14 cellular contexts compared by ENCODE assay signal in genomic region chr14:89399157-89399556, GRCh38. TPM values are rescaled to one million over a fixed set of nuclear protein-coding genes. Genes with fewer than 3 reads are reported as not detected.
DNase-seq lines count a peak whose midpoint lies in the region; ATAC-seq and TF ChIP-seq lines count a peak whose summit lies in the region.
"Had no signal": no experiment of that assay in that cellular context is flagged by ENCODE, and none has a peak within 500 bp of the region (broad histone marks: within the 10 kb centered on the region; RNA-seq: fewer than 3 reads in every experiment).

No MANE protein-coding gene starts in this region.

- peaks cover 55% of the 10 kb centered on the region for H3K4me1 Mint-ChIP-seq in neural crest cell

- H4K20me1 ChIP-seq in SK-N-SH (ENCODE audit: insufficient read depth): 0 out of 2 replicates have a peak, but pooled peaks cover 5% of the 10 kb centered on the region

- H3K9me3 ChIP-seq in SK-N-SH (no peaks in the 10 kb centered on the region), heart left ventricle (no peaks in the 10 kb centered on the region), esophagus squamous epithelium (no peaks in the 10 kb centered on the region)
- H3K9me3 ChIP-seq: gastrocnemius medialis had no signal

- ATAC-seq in heart left ventricle: peak; percentile 35 to 56 (median 44)
- ATAC-seq in activated CD4-positive, CD25-positive, alpha-beta regulatory T cell treated with anti-CD3 and anti-CD28 coated beads, Interleukin-2, amount 50 U/mL, for 24 hours: no peak

- H3K27ac ChIP-seq in ACC112 (ENCODE audit: low read depth, low read length) (peak overlapping the region; percentile 12; the same call in 1 of the 2 replicates), SK-N-SH (ENCODE audit: low read depth in 2 of 2, low read length in 1 of 2) (peak overlapping the region; percentile 50 to 77), heart left ventricle (peak overlapping the region in 4 of 12 donors; percentile 4 to 53 (median 10)), esophagus squamous epithelium (peak overlapping the region in 2 of 4 donors; percentile 3 to 11)

- peaks cover 45% of the 10 kb centered on the region for H3K79me2 ChIP-seq in ACC112 (ENCODE audit: control insufficient read depth, insufficient read depth, low read length, unreplicated experiment)
- H3K79me2 ChIP-seq in SK-N-SH (ENCODE audit: insufficient read depth): peaks cover 18% of the 10 kb centered on the region; the same call in 1 of the 2 replicates

- POLR2A ChIA-PET in SK-N-SH (lab: Yijun Ruan, JAX): no interaction called here

- H3F3A ChIP-seq in SK-N-SH (replicated peaks; ENCODE audit: insufficient read depth): no peaks in the 10 kb centered on the region

- no peak for TF ChIP-seq RAD21 in SK-N-SH (IDR thresholded peaks at IDR 0.05; ENCODE audit: low read length)

- CTCF ChIA-PET in SK-N-SH (lab: Yijun Ruan, JAX): no interaction called here

- no peaks in the 10 kb centered on the region for H3K27me3 Mint-ChIP-seq in neural crest cell (ENCODE audit: low read depth)

- peak overlapping the region; percentile 43; the same call in 1 of the 2 replicates for H3K4me2 ChIP-seq in SK-N-SH

- peak overlapping the region; percentile 43; the same call in 1 of the 2 replicates for H3K9ac ChIP-seq in SK-N-SH

- H3K4me1 ChIP-seq in ACC112 (ENCODE audit: control insufficient read depth, insufficient read depth, low read length, unreplicated experiment) (peaks cover 4% of the 10 kb centered on the region), SK-N-SH (ENCODE audit: control insufficient read depth in 1 of 2, insufficient read depth in 2 of 2, low read depth in 1 of 2, low read length in 1 of 2) (peaks cover 5 to 17% of the 10 kb centered on the region in 2 experiments; a peak in 3 of 4 replicates), heart left ventricle (peaks cover 3 to 58% (median 34%) of the 10 kb centered on the region in 12 donors), esophagus squamous epithelium (peaks cover 2 to 76% (median 4%) of the 10 kb centered on the region in 3 donors)

- 69% methylated on average over 4 of the region's 7 CpGs for WGBS in SK-N-SH (ENCODE audit: low lambda C conversion rate)
- WGBS in heart left ventricle, 4 donors: 45 to 58% (median 57%) methylated on average over 7 of the region's 7 CpGs
- 60 to 77% methylated on average over 5 to 6 of the region's 7 CpGs for whole genome bisulfite sequencing in esophagus squamous epithelium, 2 donors

- intact Hi-C loops in heart left ventricle (cut with DNase I): loop anchor here in 1 of 10 donors (10.0 kb wide), 1 partner anchor 104 kb away; no protein-coding TSS in a partner anchor
- intact Hi-C loops in esophagus squamous epithelium (cut with DNase I): no loop called here

- H3K4me3 Mint-ChIP-seq in neural crest cell: no peak overlapping the region
- H3K4me3 Mint-ChIP-seq: T-helper 2 cell treated with Interferon-gamma antibody and Interleukin-4, amounts not matched to agents 5 μg/mL and 100 μg/mL, for 36 hours had no signal

- H3K27me3 ChIP-seq in ACC112 (ENCODE audit: insufficient read depth, low read length) (no peaks in the 10 kb centered on the region), SK-N-SH (ENCODE audit: insufficient read depth) (no peaks in the 10 kb centered on the region), heart left ventricle (no peaks in the 10 kb centered on the region), esophagus squamous epithelium (no peaks in the 10 kb centered on the region)
- H3K27me3 ChIP-seq: gastrocnemius medialis had no signal

- H2AFZ ChIP-seq in ACC112 (ENCODE audit: low read length, unreplicated experiment) (no peak overlapping the region), SK-N-SH (ENCODE audit: low read depth) (no peak overlapping the region)

- no peak for DNase-seq in SK-N-SH
- no peak for DNase-seq in heart left ventricle
- DNase-seq in neural crest cell (ENCODE audit: low read depth, low spot score): no peak
- DNase-seq in NCI-H2107 (lab: John Stamatoyannopoulos, UW): no peak
- no peak for DNase-seq in esophagus squamous epithelium (lab: John Stamatoyannopoulos, UW)
- DNase-seq in stimulated activated CD4-positive, alpha-beta T cell treated with anti-CD3 and anti-CD28 coated beads, Interleukin-15, amount 100 ng/mL, for 24 hours: no peak
- DNase-seq: activated CD4-positive, alpha-beta T cell treated with anti-CD3 and anti-CD28 coated beads, Interleukin-2, amount 50 U/mL, for 4 hours; effector memory CD4-positive, alpha-beta T cell; gastrocnemius medialis; NCI-H774; stimulated activated CD4-positive, alpha-beta T cell treated with anti-CD3 and anti-CD28 coated beads, Interleukin-4, amount 100 ng/mL, for 1 hour had no signal

- H3K4me3 ChIP-seq in ACC112 (ENCODE audit: low read depth, low read length): no peak overlapping the region
- no peak overlapping the region for H3K4me3 ChIP-seq in SK-N-SH (ENCODE audit: low read depth in 2 of 2, low read length in 1 of 2)
- peak overlapping the region in 6 of 12 donors; percentile 10 to 42 (median 14) for H3K4me3 ChIP-seq in heart left ventricle
- peak overlapping the region in 1 of 4 donors; percentile 12 for H3K4me3 ChIP-seq in esophagus squamous epithelium

- H3K27ac Mint-ChIP-seq in neural crest cell (ENCODE audit: unreplicated experiment): peak overlapping the region; percentile 30
- H3K27ac Mint-ChIP-seq: T-helper 2 cell treated with Interferon-gamma antibody and Interleukin-4, amounts not matched to agents 5 μg/mL and 100 μg/mL, for 36 hours had no signal

- no peak for TF ChIP-seq CTCF in SK-N-SH (IDR thresholded peaks at IDR 0.05)
- TF ChIP-seq CTCF in heart left ventricle (IDR thresholded peaks at IDR 0.05): no peak
- TF ChIP-seq CTCF in neural crest cell (conservative IDR thresholded peaks at IDR 0.05): no peak
- TF ChIP-seq CTCF in esophagus squamous epithelium (IDR thresholded peaks at IDR 0.05): no peak

- H3K36me3 Mint-ChIP-seq in neural crest cell (ENCODE audit: low read depth): peaks cover 7% of the 10 kb centered on the region

- H3K36me3 ChIP-seq in ACC112 (ENCODE audit: insufficient read depth, low read length): no peaks in the 10 kb centered on the region
- H3K36me3 ChIP-seq in SK-N-SH (replicated peaks in 1 of 2; ENCODE audit: control insufficient read depth in 1 of 2, insufficient read depth in 2 of 2, low read length in 1 of 2): no peaks in the 10 kb centered on the region
- H3K36me3 ChIP-seq in heart left ventricle: peaks cover 0 to 3% (median 0%) of the 10 kb centered on the region in 9 donors
- H3K36me3 ChIP-seq in esophagus squamous epithelium: peaks cover 0 to 34% (median 0%) of the 10 kb centered on the region in 3 donors
- H3K36me3 ChIP-seq: gastrocnemius medialis had no signal

- H3K9me2 ChIP-seq in SK-N-SH: no peaks in the 10 kb centered on the region

- TF ChIP-seq POLR2A in heart left ventricle (IDR thresholded peaks at IDR 0.05) (no peak), esophagus squamous epithelium (IDR thresholded peaks at IDR 0.05) (no peak)

- H3K9me3 Mint-ChIP-seq in neural crest cell: peaks cover 3% of the 10 kb centered on the region
- H3K9me3 Mint-ChIP-seq: T-helper 2 cell treated with Interferon-gamma antibody and Interleukin-4, amounts not matched to agents 5 μg/mL and 100 μg/mL, for 36 hours had no signal

- TF ChIP-seq EP300 in SK-N-SH (IDR thresholded peaks at IDR 0.05; ENCODE audit: borderline replicate concordance in 1 of 2, low read depth in 1 of 2, low read length in 1 of 2): no peak

TF ChIP-seq in SK-N-SH, 30 proteins besides CTCF, POLR2A, EP300 and RAD21:
- no peak for TF ChIP-seq TEAD4 (IDR thresholded peaks at IDR 0.05; ENCODE audit: borderline replicate concordance, insufficient read depth)

RNA-seq across cellular contexts. Expression of gene FOXN3, which starts 17.9 kb away (rescaled TPM):
- polyA plus RNA-seq in SK-N-SH (2012; rRNA removed) (9.8 and 12.0 TPM in 2 replicates), heart left ventricle (10 to 100 TPM; 24.4 to 35.3 TPM)
- polyA plus RNA-seq in SK-N-SH (2012; cell fraction: cytosol; rRNA removed): 10.5 and 11.9 TPM in 2 replicates
- polyA plus RNA-seq in SK-N-SH (2012; cell fraction: nucleus; rRNA removed): 9.6 and 9.8 TPM in 2 replicates
- total RNA-seq in heart left ventricle (100 to 1,000 TPM; 102 to 161 (median 113) TPM), neural crest cell (36.7 and 41.4 TPM in 2 replicates), esophagus squamous epithelium (10 to 100 TPM; 27.4 to 91.4 (median 39.2) TPM)

Comparison
In these comparisons a context has a peak if more than half of its experiments do, and no peak if none do; other contexts are left out.
1. ATAC-seq: peak in heart left ventricle (4 of 4); none in activated CD4-positive, CD25-positive, alpha-beta regulatory T cell treated with anti-CD3 and anti-CD28 coated beads, Interleukin-2, amount 50 U/mL, for 24 hours (0 of 2).